Comparison of ENCODE assay signal across 12 cellular contexts in genomic region chr14:51654549-51654879, GRCh38. TPM values are rescaled to one million over a fixed set of nuclear protein-coding genes. Genes with fewer than 3 reads are reported as not detected.
DNase-seq lines count a peak whose midpoint lies in the region; ATAC-seq and TF ChIP-seq lines count a peak whose summit lies in the region.
"Had no signal": no experiment of that assay in that cellular context is flagged by ENCODE, and none has a peak within 500 bp of the region (broad histone marks: within the 10 kb centered on the region; RNA-seq: fewer than 3 reads in every experiment).

No MANE protein-coding gene starts in this region.

- intact Hi-C loops in PC-3 (cut with micrococcal nuclease), result loop anchor here (10.0 kb wide), 2 partner anchors 320 to 710 kb away; partner anchors contain the start of gene PYGL

- H3K36me3 ChIP-seq in PC-3 (ENCODE audit: low read depth, low read length), result peaks cover 22% of the 10 kb centered on the region
- H3K36me3 ChIP-seq in endodermal cell (ENCODE audit: control insufficient read depth, insufficient read depth, low read length), result peaks cover 4% of the 10 kb centered on the region
- no peaks in the 10 kb centered on the region for H3K36me3 ChIP-seq in neural progenitor cell
- H3K36me3 ChIP-seq: right atrium auricular region had no signal

- H3F3A ChIP-seq in PC-3 (ENCODE audit: low read length, unreplicated experiment) (no peaks in the 10 kb centered on the region), neural progenitor cell (ENCODE audit: low read depth) (peaks cover 34% of the 10 kb centered on the region)

- CTCF ChIA-PET in PC-3 (lab: Charles Lee), result interaction anchor here (0.7 kb wide), 1 partner anchor 115 kb away, joined by 11 read pairs; no protein-coding TSS in a partner anchor

- H3K4me3 ChIP-seq in PC-3 (ENCODE audit: low read length) (peak overlapping the region; percentile 86), endodermal cell (ENCODE audit: low read length) (peak overlapping the region; percentile 92), neural progenitor cell (no peak overlapping the region)
- H3K4me3 ChIP-seq: testis had no signal

- no peaks in the 10 kb centered on the region for H3K9me3 ChIP-seq in PC-3 (ENCODE audit: low read length)
- H3K9me3 ChIP-seq in endodermal cell (ENCODE audit: control insufficient read depth, low read length), result no peaks in the 10 kb centered on the region
- no peaks in the 10 kb centered on the region for H3K9me3 ChIP-seq in neural progenitor cell (ENCODE audit: low read depth)
- H3K9me3 ChIP-seq: right atrium auricular region, testis had no signal

- no peak overlapping the region for H2AFZ ChIP-seq in PC-3 (ENCODE audit: low read length)
- H2AFZ ChIP-seq in neural progenitor cell (replicated peaks), result no peak overlapping the region

- H3K36me3 Mint-ChIP-seq in endodermal cell (ENCODE audit: low read depth) (no peaks in the 10 kb centered on the region), neural progenitor cell (peaks cover 6% of the 10 kb centered on the region), type B pancreatic cell (peaks cover 11% of the 10 kb centered on the region)

- BruUV-seq in PC-3 (replicated peaks; lab: Mats Ljungman, UMichigan), result no TSS peak

- H3K27ac Mint-ChIP-seq in endodermal cell (no peak overlapping the region), neural progenitor cell (no peak overlapping the region), type B pancreatic cell (no peak overlapping the region)
- H3K27ac Mint-ChIP-seq: activated B cell treated with CpG ODN at 0.5 μM for 24 hours had no signal

- ATAC-seq in PC-3, result no peak
- ATAC-seq in HG03045 (IDR thresholded peaks at IDR 0.05; ENCODE audit: unreplicated experiment), result no peak
- ATAC-seq in HG03095 (IDR thresholded peaks at IDR 0.05; ENCODE audit: unreplicated experiment), result no peak

- no peak for DNase-seq in PC-3
- no peak for DNase-seq in endodermal cell
- no peak for DNase-seq in neural progenitor cell (ENCODE audit: low spot score)
- DNase-seq in type B pancreatic cell (ENCODE audit: extremely low spot score, unreplicated experiment), result no peak
- DNase-seq in Kasumi-1 (lab: John Stamatoyannopoulos, UW), result no peak
- DNase-seq: activated B cell treated with CpG ODN at 0.5 μM for 24 hours, activated T-cell treated with anti-CD3 and anti-CD28 coated beads for 4 hours, NCI-H1092, testis had no signal

- H3K27me3 Mint-ChIP-seq in endodermal cell (ENCODE audit: insufficient read depth) (no peaks in the 10 kb centered on the region), neural progenitor cell (ENCODE audit: insufficient read depth, low read depth) (peaks cover 2% of the 10 kb centered on the region), type B pancreatic cell (no peaks in the 10 kb centered on the region)

- no peaks in the 10 kb centered on the region for H3K27me3 ChIP-seq in PC-3 (ENCODE audit: low read length)
- H3K27me3 ChIP-seq in endodermal cell (ENCODE audit: control insufficient read depth, insufficient read depth, low read length, poor library complexity, severe bottlenecking), result no peaks in the 10 kb centered on the region
- H3K27me3 ChIP-seq in neural progenitor cell, result no peaks in the 10 kb centered on the region
- H3K27me3 ChIP-seq: right atrium auricular region, testis had no signal

- H3K9me2 ChIP-seq in PC-3 (replicated peaks; ENCODE audit: low read length), result no peaks in the 10 kb centered on the region

- no peaks in the 10 kb centered on the region for H3K9me3 Mint-ChIP-seq in endodermal cell
- no peaks in the 10 kb centered on the region for H3K9me3 Mint-ChIP-seq in neural progenitor cell
- H3K9me3 Mint-ChIP-seq in type B pancreatic cell, result no peaks in the 10 kb centered on the region
- H3K9me3 Mint-ChIP-seq: activated B cell treated with CpG ODN at 0.5 μM for 24 hours had no signal

- H3K4me2 ChIP-seq in PC-3 (ENCODE audit: low read length) (peak overlapping the region; percentile 84), neural progenitor cell (peak overlapping the region; percentile 88)

- H3K4me1 Mint-ChIP-seq in endodermal cell (peaks cover 24% of the 10 kb centered on the region), neural progenitor cell (peaks cover 26% of the 10 kb centered on the region), type B pancreatic cell (ENCODE audit: unreplicated experiment) (peaks cover 34% of the 10 kb centered on the region)

- H3K4me1 ChIP-seq in PC-3 (ENCODE audit: insufficient read depth, low read length), result peaks cover 48% of the 10 kb centered on the region
- no peaks in the 10 kb centered on the region for H3K4me1 ChIP-seq in endodermal cell (ENCODE audit: control insufficient read depth, insufficient read depth, low read length)
- H3K4me1 ChIP-seq in neural progenitor cell, result peaks cover 23% of the 10 kb centered on the region

- H3K79me2 ChIP-seq in PC-3 (ENCODE audit: low read length), result peaks cover 96% of the 10 kb centered on the region
- H3K79me2 ChIP-seq in neural progenitor cell (ENCODE audit: low read depth), result peaks cover 68% of the 10 kb centered on the region

- peaks cover 57% of the 10 kb centered on the region for H4K20me1 ChIP-seq in PC-3 (ENCODE audit: low read length)
- no peaks in the 10 kb centered on the region for H4K20me1 ChIP-seq in neural progenitor cell (ENCODE audit: low read depth)

- H3K27ac ChIP-seq in PC-3 (ENCODE audit: low read length) (no peak overlapping the region), endodermal cell (ENCODE audit: low read depth, low read length) (no peak overlapping the region), neural progenitor cell (no peak overlapping the region)

- H3K4me3 Mint-ChIP-seq in endodermal cell (no peak overlapping the region), neural progenitor cell (peak overlapping the region; percentile 98), type B pancreatic cell (peak overlapping the region; percentile 95)
- H3K4me3 Mint-ChIP-seq: activated B cell treated with CpG ODN at 0.5 μM for 24 hours had no signal

- H3K9ac ChIP-seq in PC-3 (ENCODE audit: low read length) (peak overlapping the region; percentile 89), endodermal cell (ENCODE audit: extremely low read depth, low read length, poor library complexity, severe bottlenecking) (no peak overlapping the region), neural progenitor cell (no peak overlapping the region)

- POLR2A ChIA-PET in PC-3 (lab: Charles Lee; ENCODE audit: unreplicated experiment), result no interaction called here

- TF ChIP-seq CTCF in PC-3 (conservative IDR thresholded peaks at IDR 0.05; ENCODE audit: low read depth, low read length), result no peak
- no peak for TF ChIP-seq CTCF in endodermal cell (conservative IDR thresholded peaks at IDR 0.05)
- TF ChIP-seq CTCF in neural progenitor cell (IDR thresholded peaks at IDR 0.05), result no peak
- TF ChIP-seq CTCF in type B pancreatic cell (conservative IDR thresholded peaks at IDR 0.05), result no peak

RNA-seq across cellular contexts. Expression of gene FRMD6, which starts 2.8 kb away (rescaled TPM):
- total RNA-seq in PC-3 (2014; rRNA removed) (88.3 and 103 TPM in 2 replicates), endodermal cell (10 to 100 TPM; 12.1 to 14.8 TPM), neural progenitor cell (ENCODE audit: low replicate concordance) (20.6 and 24.4 TPM in 2 replicates), type B pancreatic cell (ENCODE audit: low replicate concordance) (44.4 and 71.3 TPM in 2 replicates)
- polyA plus RNA-seq in endodermal cell (2013, experiment 1 of 2), result 13.0 TPM
- polyA plus RNA-seq in endodermal cell (2013, experiment 2 of 2), result 14.5 TPM
